In genomic region chr12:83389237-83389996, GRCh38 we compare ENCODE assay signal across 11 cellular contexts.
DNase-seq lines count a peak whose midpoint lies in the region; ATAC-seq, FAIRE-seq and TF ChIP-seq lines count a peak whose summit lies in the region.
"Had no signal": no experiment of that assay in that cellular context is flagged by ENCODE, and none has a peak within 500 bp of the region (broad histone marks: within the 10 kb centered on the region; RNA-seq: fewer than 3 reads in every experiment).

No MANE protein-coding gene starts in this region.

- no peaks in the 10 kb centered on the region for H3K9me3 ChIP-seq in body of pancreas
- no peaks in the 10 kb centered on the region for H3K9me3 ChIP-seq in pancreas

- FAIRE-seq in pancreas (lab: Jason Lieb, UNC), result no peak

- no peak overlapping the region for H3K4me3 ChIP-seq in body of pancreas
- H3K4me3 ChIP-seq in pancreas, result no peak overlapping the region

- no peak for TF ChIP-seq POLR2A in body of pancreas (IDR thresholded peaks at IDR 0.05)

- H3K27ac ChIP-seq in body of pancreas, result no peak overlapping the region
- H3K27ac ChIP-seq in pancreas, result no peak overlapping the region
- H3K27ac ChIP-seq: KMS-11 had no signal

- ATAC-seq in body of pancreas (peak; percentile 90), pancreas (peak; percentile 93 to 99 (median 96)), natural killer cell (no peak), HG02763 (IDR thresholded peaks at IDR 0.05; ENCODE audit: unreplicated experiment) (no peak)

- H3K36me3 ChIP-seq in body of pancreas (replicated peaks in 1 of 2; ENCODE audit: insufficient read depth in 1 of 2, low read depth in 2 of 2) (no peaks in the 10 kb centered on the region), pancreas (no peaks in the 10 kb centered on the region)

- H3K4me3 Mint-ChIP-seq in natural killer cell, result no peak overlapping the region
- H3K4me3 Mint-ChIP-seq: memory B cell had no signal

- no peaks in the 10 kb centered on the region for H3K36me3 Mint-ChIP-seq in natural killer cell
- H3K36me3 Mint-ChIP-seq: memory B cell had no signal

- in situ Hi-C loops in KBM-7 (cut with MboI; ENCODE audit: low pct_unique_long_range_greater_than_20kb, low sequenced_read_pairs), result no loop called here

- intact Hi-C loops in body of pancreas (cut with DNase I) (no loop called here), pancreas (cut with DNase I) (no loop called here), natural killer cell (cut with micrococcal nuclease) (no loop called here)

- H3K27me3 Mint-ChIP-seq in natural killer cell (ENCODE audit: low read depth in 2 of 2), result no peaks in the 10 kb centered on the region
- H3K27me3 Mint-ChIP-seq: memory B cell had no signal

- TF ChIP-seq CTCF in body of pancreas (IDR thresholded peaks at IDR 0.05) (peak in 6 of 7 experiments; percentile 39 to 70 (median 59)), pancreas (IDR thresholded peaks at IDR 0.05) (peak in 3 of 4 donors; percentile 15 to 37 (median 26)), natural killer cell (IDR thresholded peaks at IDR 0.05) (no peak)

- H3K4me1 Mint-ChIP-seq in natural killer cell, result no peaks in the 10 kb centered on the region
- H3K4me1 Mint-ChIP-seq: memory B cell had no signal

- H3K4me1 ChIP-seq in body of pancreas (peaks cover 4% of the 10 kb centered on the region), pancreas (no peaks in the 10 kb centered on the region)

- 38 to 43% methylated on average over 16 of the region's 16 CpGs for WGBS in body of pancreas, 2 donors
- WGBS in pancreas, 2 donors, result 34 to 46% methylated on average over 16 of the region's 16 CpGs

- H3K27me3 ChIP-seq in body of pancreas (no peaks in the 10 kb centered on the region), pancreas (no peaks in the 10 kb centered on the region)

- H3K27ac Mint-ChIP-seq in natural killer cell, result no peak overlapping the region
- H3K27ac Mint-ChIP-seq: memory B cell had no signal

- peak; percentile 17 for DNase-seq in NCI-H748 (lab: John Stamatoyannopoulos, UW; ENCODE audit: unreplicated experiment)
- no peak for DNase-seq in NCI-H748 treated with DMSO at 0.1 percent for 48 hours (lab: John Stamatoyannopoulos, UW)
- peak; percentile 9 for DNase-seq in KBM-7
- DNase-seq in body of pancreas, result peak; percentile 63 to 74 (median 67)
- peak; percentile 45 to 66 (median 56) for DNase-seq in pancreas
- DNase-seq in natural killer cell, result no peak
- DNase-seq in NCI-H1417 treated with DMSO at 0.1 percent for 48 hours (lab: John Stamatoyannopoulos, UW), result no peak
- DNase-seq: activated CD8-positive, alpha-beta memory T cell treated with anti-CD3 and anti-CD28 coated beads for 24 hours had no signal

- H3K9me3 Mint-ChIP-seq in natural killer cell, result peaks cover 7 to 10% of the 10 kb centered on the region in 2 donors

Comparison
In these comparisons a context has a peak if more than half of its experiments do, and no peak if none do; other contexts are left out.
1. DNase-seq: peak in NCI-H748 (single experiment), KBM-7 (single experiment), body of pancreas (4 of 4) and pancreas (6 of 6); none in NCI-H748 treated with DMSO at 0.1 percent for 48 hours (single experiment), natural killer cell (single experiment) and NCI-H1417 treated with DMSO at 0.1 percent for 48 hours (single experiment).
2. ATAC-seq: peak in body of pancreas (single experiment) and pancreas (4 of 4); none in natural killer cell (0 of 3) and HG02763 (single experiment).